Comparison of ENCODE assay signal across 8 cellular contexts in genomic region chr2:26033270-26033768, GRCh38. TPM values are rescaled to one million over a fixed set of nuclear protein-coding genes. Genes with fewer than 3 reads are reported as not detected.
DNase-seq lines count a peak whose midpoint lies in the region; ATAC-seq and TF ChIP-seq lines count a peak whose summit lies in the region.

No MANE protein-coding gene starts in this region.

- TF ChIP-seq POLR2A in heart left ventricle (IDR thresholded peaks at IDR 0.05): no peak

- H3K9me3 Mint-ChIP-seq in activated naive CD8-positive, alpha-beta T cell treated with anti-CD3 and anti-CD28 coated beads, Interleukin-2, amount 50 U/mL, for 24 hours: no peaks in the 10 kb centered on the region

- H3K36me3 ChIP-seq in heart left ventricle (peaks cover 0 to 14% (median 0%) of the 10 kb centered on the region in 9 donors), parathyroid adenoma (ENCODE audit: control insufficient read depth, insufficient read depth, low read length) (no peaks in the 10 kb centered on the region)

- H3K4me3 ChIP-seq in heart left ventricle (peak overlapping the region; percentile 63 to 96 (median 88)), parathyroid adenoma (ENCODE audit: low read depth, low read length) (peak overlapping the region; percentile 93)

- WGBS in heart left ventricle, 4 donors: 0 to 1% (median 0%) methylated on average over 21 to 32 of the region's 32 CpGs

- peak overlapping the region; percentile 56 for H3K9ac ChIP-seq in parathyroid adenoma

- H3K27ac Mint-ChIP-seq in activated naive CD8-positive, alpha-beta T cell treated with anti-CD3 and anti-CD28 coated beads, Interleukin-2, amount 50 U/mL, for 24 hours: peak overlapping the region; percentile 93

- peak overlapping the region; percentile 97 for H2AFZ ChIP-seq in parathyroid adenoma

- H3K4me1 ChIP-seq in heart left ventricle (peaks cover 0 to 40% (median 29%) of the 10 kb centered on the region in 12 donors), parathyroid adenoma (peaks cover 7% of the 10 kb centered on the region)

- peak overlapping the region; percentile 99 for H3K4me3 Mint-ChIP-seq in activated naive CD8-positive, alpha-beta T cell treated with anti-CD3 and anti-CD28 coated beads, Interleukin-2, amount 50 U/mL, for 24 hours

- peaks cover 23% of the 10 kb centered on the region for H3K36me3 Mint-ChIP-seq in activated naive CD8-positive, alpha-beta T cell treated with anti-CD3 and anti-CD28 coated beads, Interleukin-2, amount 50 U/mL, for 24 hours (ENCODE audit: low read depth)

- H3K4me2 ChIP-seq in parathyroid adenoma (ENCODE audit: low read length): peak overlapping the region; percentile 100

- TF ChIP-seq CTCF in heart left ventricle (IDR thresholded peaks at IDR 0.05) (no peak), parathyroid adenoma (IDR thresholded peaks at IDR 0.05) (no peak)

- intact Hi-C loops in heart left ventricle (cut with DNase I): no loop called here

- no peaks in the 10 kb centered on the region for H3K9me3 ChIP-seq in heart left ventricle
- no peaks in the 10 kb centered on the region for H3K9me3 ChIP-seq in parathyroid adenoma (ENCODE audit: control insufficient read depth, low read length)

- ATAC-seq in GM19351 (IDR thresholded peaks at IDR 0.05; ENCODE audit: unreplicated experiment) (peak; percentile 34), HG03571 (IDR thresholded peaks at IDR 0.05; ENCODE audit: unreplicated experiment) (peak; percentile 25), heart left ventricle (peak; percentile 6 to 52 (median 39)), HG03432 (IDR thresholded peaks at IDR 0.05; ENCODE audit: unreplicated experiment) (no peak)
- ATAC-seq in activated naive CD8-positive, alpha-beta T cell treated with anti-CD3 and anti-CD28 coated beads, Interleukin-2, amount 50 U/mL, for 24 hours: peak; percentile 35

- peaks cover 33% of the 10 kb centered on the region for H3K4me1 Mint-ChIP-seq in activated naive CD8-positive, alpha-beta T cell treated with anti-CD3 and anti-CD28 coated beads, Interleukin-2, amount 50 U/mL, for 24 hours

- no peaks in the 10 kb centered on the region for H3K27me3 ChIP-seq in heart left ventricle
- no peaks in the 10 kb centered on the region for H3K27me3 ChIP-seq in parathyroid adenoma (ENCODE audit: control insufficient read depth, insufficient read depth, low read length)

- peaks cover 2% of the 10 kb centered on the region for H3K27me3 Mint-ChIP-seq in activated naive CD8-positive, alpha-beta T cell treated with anti-CD3 and anti-CD28 coated beads, Interleukin-2, amount 50 U/mL, for 24 hours

- H3K27ac ChIP-seq in heart left ventricle (peak overlapping the region; percentile 88 to 99 (median 96)), parathyroid adenoma (peak overlapping the region; percentile 96)

- DNase-seq in COLO668 (lab: John Stamatoyannopoulos, UW; ENCODE audit: unreplicated experiment) (peak; percentile 91), NCI-H510A treated with DMSO at 0.1 percent for 48 hours (lab: John Stamatoyannopoulos, UW) (peak; percentile 93), heart left ventricle (peak in 2 of 5 donors; percentile 43 to 76)
- DNase-seq in activated naive CD8-positive, alpha-beta T cell treated with anti-CD3 and anti-CD28 coated beads, Interleukin-2, amount 50 U/mL, for 24 hours: peak; percentile 53

- H3K79me2 ChIP-seq in parathyroid adenoma: peaks cover 36% of the 10 kb centered on the region

RNA-seq across cellular contexts. Expression of gene RAB10, which starts 0.6 kb away (rescaled TPM):
- 100 to 1,000 TPM in 4 of 9 donors, 10 to 100 TPM in 5; 71.7 to 121 (median 99.7) TPM for total RNA-seq in heart left ventricle
- 10 to 100 TPM; 33.1 to 88.2 TPM for polyA plus RNA-seq in heart left ventricle

RNA-seq across cellular contexts. Expression of gene KIF3C, which starts 51.0 kb away (rescaled TPM):
- total RNA-seq in heart left ventricle: 1 to 10 TPM in 8 of 9 donors, under 1 TPM in 1; 0.93 to 8.9 (median 3.1) TPM
- 1 to 10 TPM; 1.3 to 1.8 TPM for polyA plus RNA-seq in heart left ventricle
